8 cellular contexts compared by ENCODE assay signal in the genomic region with DNA sequence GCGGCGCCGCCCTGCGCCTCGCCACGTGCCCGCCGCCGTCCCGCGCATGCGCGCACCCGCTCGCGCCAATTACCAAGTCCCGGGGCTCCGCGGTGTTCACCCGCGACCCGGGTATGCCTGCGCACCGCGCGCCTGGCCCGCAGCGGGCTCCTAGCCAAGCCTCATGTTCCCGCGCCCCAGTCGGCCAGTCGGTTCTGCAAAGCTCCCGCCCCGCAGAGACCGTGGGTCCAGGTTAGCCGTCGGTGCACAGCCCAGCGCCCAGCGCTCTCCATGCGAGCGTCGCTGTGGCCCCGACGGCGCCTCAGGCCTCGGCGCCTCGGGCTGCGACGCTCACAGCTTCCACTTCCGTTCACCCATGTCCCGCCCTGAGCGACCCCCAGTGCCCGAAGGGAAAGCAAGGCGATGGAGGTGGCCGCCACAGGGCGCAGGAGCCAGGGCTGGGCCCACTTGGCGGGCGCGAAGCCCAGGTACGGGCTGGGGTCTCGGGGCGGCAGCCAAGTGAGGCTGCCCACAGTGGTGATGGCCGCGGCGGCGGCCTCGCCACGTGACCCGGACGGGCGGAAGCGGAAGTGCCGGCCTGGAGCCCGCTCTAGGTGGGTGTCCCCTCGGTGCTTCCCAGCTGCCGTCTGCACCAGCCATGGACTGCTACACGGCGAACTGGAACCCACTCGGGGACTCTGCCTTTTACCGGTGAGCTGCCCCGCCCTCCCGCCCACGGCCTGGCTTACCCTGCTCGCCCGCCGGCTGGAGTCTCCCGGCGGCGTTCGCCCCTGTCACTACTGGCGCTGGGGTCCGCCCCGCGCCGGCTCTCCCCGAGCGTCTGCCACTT. TPM values are rescaled to one million over a fixed set of nuclear protein-coding genes. Genes with fewer than 3 reads are reported as not detected.
DNase-seq lines count a peak whose midpoint lies in the region; ATAC-seq and TF ChIP-seq lines count a peak whose summit lies in the region.

A gene with protein sequence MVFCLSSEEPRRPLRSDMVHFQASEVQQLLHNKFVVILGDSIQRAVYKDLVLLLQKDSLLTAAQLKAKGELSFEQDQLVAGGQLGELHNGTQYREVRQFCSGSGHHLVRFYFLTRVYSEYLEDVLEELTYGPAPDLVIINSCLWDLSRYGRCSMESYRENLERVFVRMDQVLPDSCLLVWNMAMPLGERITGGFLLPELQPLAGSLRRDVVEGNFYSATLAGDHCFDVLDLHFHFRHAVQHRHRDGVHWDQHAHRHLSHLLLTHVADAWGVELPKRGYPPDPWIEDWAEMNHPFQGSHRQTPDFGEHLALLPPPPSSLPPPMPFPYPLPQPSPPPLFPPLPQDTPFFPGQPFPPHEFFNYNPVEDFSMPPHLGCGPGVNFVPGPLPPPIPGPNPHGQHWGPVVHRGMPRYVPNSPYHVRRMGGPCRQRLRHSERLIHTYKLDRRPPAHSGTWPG (minus strand): TSS at position 518 of the 829 bp plus-strand sequence. CDS start 743 bp downstream, outside the sequence.
A gene (plus strand): TSS at position 608 of the 829 bp plus-strand sequence. CDS start 30 bp downstream, at position 638.

- peaks cover 32% of the 10 kb centered on the region for H3K4me1 Mint-ChIP-seq in activated CD4-positive, alpha-beta T cell treated with anti-CD3 and anti-CD28 coated beads for 36 hours

- DNase-seq in AG09309 (ENCODE audit: low read depth) = no peak
- DNase-seq in NCI-H510A treated with DMSO at 0.1 percent for 48 hours (lab: John Stamatoyannopoulos, UW) = peak; percentile 74
- peak; percentile 94 for DNase-seq in activated CD4-positive, alpha-beta T cell treated with anti-CD3 and anti-CD28 coated beads for 36 hours
- peak; percentile 82 to 89 for DNase-seq in left colon
- DNase-seq in stimulated activated CD4-positive, alpha-beta T cell treated with anti-CD3 and anti-CD28 coated beads, Interleukin-1b, Interleukin-23, amount 100 ng/mL, for 48 hours = peak; percentile 91

- H3K36me3 Mint-ChIP-seq in activated CD4-positive, alpha-beta T cell treated with anti-CD3 and anti-CD28 coated beads for 36 hours (ENCODE audit: low read depth) = peaks cover 24% of the 10 kb centered on the region

- no peak for TF ChIP-seq CTCF in AG09309 (IDR thresholded peaks at IDR 0.05; ENCODE audit: control insufficient read depth, insufficient read depth, low read depth, low read length, missing control alignments)

- H3K4me3 ChIP-seq in AG09309 (ENCODE audit: control insufficient read depth, low read depth, low read length) = peak within 1 kb of the TSS; percentile 92

- H3K4me3 Mint-ChIP-seq in activated CD4-positive, alpha-beta T cell treated with anti-CD3 and anti-CD28 coated beads for 36 hours = peak within 1 kb of the TSS; percentile 76

- H3K9me3 Mint-ChIP-seq in activated CD4-positive, alpha-beta T cell treated with anti-CD3 and anti-CD28 coated beads for 36 hours (ENCODE audit: low read depth) = peaks cover 2% of the 10 kb centered on the region

- no peaks in the 10 kb centered on the region for H3K27me3 Mint-ChIP-seq in activated CD4-positive, alpha-beta T cell treated with anti-CD3 and anti-CD28 coated beads for 36 hours

- POLR2A ChIA-PET in activated CD4-positive, alpha-beta T cell treated with anti-CD3 and anti-CD28 coated beads for 36 hours (lab: Charles Lee) = no interaction called here

- H3K27ac ChIP-seq in cingulate gyrus (ENCODE audit: low read depth, low read length) = peak within 1 kb of the TSS; percentile 65

- intact Hi-C loops in activated CD4-positive, alpha-beta T cell treated with anti-CD3 and anti-CD28 coated beads for 36 hours (cut with DNase I, micrococcal nuclease) = loop anchor here (1.0 to 2.0 kb wide), 9 partner anchors 32 to 370 kb away; a partner anchor contains a TSS
- intact Hi-C loops in left colon (cut with DNase I, micrococcal nuclease) = no loop called here

- H3K27ac Mint-ChIP-seq in activated CD4-positive, alpha-beta T cell treated with anti-CD3 and anti-CD28 coated beads for 36 hours = peak within 1 kb of the TSS; percentile 84

- peak; percentile 95 for ATAC-seq in GM18909 (IDR thresholded peaks at IDR 0.05; ENCODE audit: poor library complexity, unreplicated experiment)
- ATAC-seq in HG03159 (IDR thresholded peaks at IDR 0.05; ENCODE audit: unreplicated experiment) = peak; percentile 96
- ATAC-seq in activated CD4-positive, alpha-beta T cell treated with anti-CD3 and anti-CD28 coated beads for 36 hours = peak; percentile 99
- peak; percentile 98 for ATAC-seq in left colon

- CTCF ChIA-PET in activated CD4-positive, alpha-beta T cell treated with anti-CD3 and anti-CD28 coated beads for 36 hours (lab: Charles Lee) = interaction anchor here (0.8 to 1.6 kb wide), 3 partner anchors 9 to 161 kb away, joined by 3 to 5 read pairs (median 3); no protein-coding TSS in a partner anchor

RNA-seq across cellular contexts. Expression of the first gene that starts in this region (rescaled TPM):
- total RNA-seq in activated CD4-positive, alpha-beta T cell treated with anti-CD3 and anti-CD28 coated beads for 36 hours = 10 to 100 TPM; 29.4 to 35.3 TPM
- 10 to 100 TPM; 16.2 to 26.8 TPM for total RNA-seq in left colon

RNA-seq across cellular contexts. Expression of the second gene that starts in this region (rescaled TPM):
- total RNA-seq in activated CD4-positive, alpha-beta T cell treated with anti-CD3 and anti-CD28 coated beads for 36 hours = 10 to 100 TPM; 32.3 to 47.6 TPM
- total RNA-seq in left colon = 10 to 100 TPM; 33.9 to 41.0 TPM

Comparison
In these comparisons a context has a peak if more than half of its experiments do, and no peak if none do; other contexts are left out.
1. intact Hi-C loops: an anchor here in activated CD4-positive, alpha-beta T cell treated with anti-CD3 and anti-CD28 coated beads for 36 hours (1.0 to 2.0 kb wide); none called in left colon.